In genomic region chr5:36374275-36374862, GRCh38 we compare ENCODE assay signal across 17 cellular contexts.
DNase-seq lines count a peak whose midpoint lies in the region; ATAC-seq and TF ChIP-seq lines count a peak whose summit lies in the region.
"Had no signal": no experiment of that assay in that cellular context is flagged by ENCODE, and none has a peak within 500 bp of the region (broad histone marks: within the 10 kb centered on the region; RNA-seq: fewer than 3 reads in every experiment).

No MANE protein-coding gene starts in this region.

- BruUV-seq in A673 (replicated peaks; lab: Mats Ljungman, UMichigan): no TSS peak

- H3K27ac ChIP-seq in RWPE2 (ENCODE audit: poor library complexity, severe bottlenecking) (peak overlapping the region; percentile 53), fibroblast of lung (ENCODE audit: insufficient read depth, low read length) (no peak overlapping the region), A673 (ENCODE audit: low read depth, low read length, poor library complexity, severe bottlenecking) (no peak overlapping the region)

- peaks cover 0 to 2% (median 0%) of the 10 kb centered on the region in 3 donors for H3K27me3 Mint-ChIP-seq in CD14-positive monocyte (ENCODE audit: low read depth in 3 of 3)
- H3K27me3 Mint-ChIP-seq: activated CD4-positive, alpha-beta memory T cell treated with anti-CD3 and anti-CD28 coated beads, Interleukin-2, amount 10 ng/mL, durations not matched to agents 7 days and 5 days had no signal

- H3K4me1 ChIP-seq in RWPE2 (ENCODE audit: insufficient read depth, poor library complexity, severe bottlenecking) (peaks cover 21% of the 10 kb centered on the region), fibroblast of lung (ENCODE audit: control insufficient read depth, extremely low read depth, insufficient read depth, low read length) (peaks cover 8% of the 10 kb centered on the region), A673 (ENCODE audit: insufficient read depth, low read length, poor library complexity, severe bottlenecking) (no peaks in the 10 kb centered on the region)
- H3K4me1 ChIP-seq: Caco-2 had no signal

- TF ChIP-seq CTCF in CD14-positive monocyte (IDR thresholded peaks at IDR 0.05) (no peak), RWPE2 (IDR thresholded peaks at IDR 0.05; ENCODE audit: poor library complexity, severe bottlenecking) (no peak), fibroblast of lung (conservative IDR thresholded peaks at IDR 0.05 in 1 of 2, IDR thresholded peaks at IDR 0.05 in 1 of 2; ENCODE audit: low read depth in 1 of 2, low read length in 2 of 2) (no peak), A673 (conservative IDR thresholded peaks at IDR 0.05; ENCODE audit: low read depth, low read length) (no peak)

- no peaks in the 10 kb centered on the region for H3K79me2 ChIP-seq in fibroblast of lung (ENCODE audit: control insufficient read depth, insufficient read depth, low read length)

- H4K20me1 ChIP-seq in fibroblast of lung (ENCODE audit: control insufficient read depth, extremely low read depth, insufficient read depth, low read length): no peaks in the 10 kb centered on the region

- H3K4me3 ChIP-seq in RWPE2 (ENCODE audit: severe bottlenecking) (no peak overlapping the region), fibroblast of lung (replicated peaks in 1 of 4; ENCODE audit: control extremely low read depth in 1 of 4, insufficient read depth in 1 of 4, low read depth in 3 of 4, low read length in 4 of 4) (no peak overlapping the region), skeletal muscle cell (ENCODE audit: low read depth, low read length) (no peak overlapping the region), A673 (ENCODE audit: low read depth, low read length, poor library complexity, severe bottlenecking) (no peak overlapping the region)
- H3K4me3 ChIP-seq: GM12878 had no signal

- CTCF ChIA-PET in A673 (lab: Charles Lee): no interaction called here

- H3K4me3 Mint-ChIP-seq in CD14-positive monocyte: no peak overlapping the region
- H3K4me3 Mint-ChIP-seq: activated CD4-positive, alpha-beta memory T cell treated with anti-CD3 and anti-CD28 coated beads, Interleukin-2, amount 10 ng/mL, durations not matched to agents 7 days and 5 days; activated naive CD4-positive, alpha-beta T cell treated with anti-CD3 and anti-CD28 coated beads for 36 hours; natural killer cell; stimulated activated naive CD8-positive, alpha-beta T cell treated with anti-CD3 and anti-CD28 coated beads, Interleukin-15, Interleukin-2, amounts not matched to agents 100 ng/mL and 50 ng/mL, for 24 hours had no signal

- H3K4me2 ChIP-seq in fibroblast of lung (ENCODE audit: extremely low read depth, insufficient read depth, low read length): no peak overlapping the region

- ATAC-seq in RWPE2 (ENCODE audit: low read depth) (peak; percentile 30; the same call in 1 of the 3 replicates), HG02870 (IDR thresholded peaks at IDR 0.05; ENCODE audit: unreplicated experiment) (no peak), GM19452 (IDR thresholded peaks at IDR 0.05; ENCODE audit: unreplicated experiment) (no peak)
- no peak for ATAC-seq in activated CD4-positive, CD25-positive, alpha-beta regulatory T cell treated with anti-CD3 and anti-CD28 coated beads, Interleukin-2, amount 50 U/mL, for 24 hours
- ATAC-seq: GM12878 had no signal

- intact Hi-C loops in CD14-positive monocyte (cut with micrococcal nuclease) (no loop called here), A673 (cut with micrococcal nuclease; ENCODE audit: unreplicated experiment) (no loop called here)

- H3K4me1 Mint-ChIP-seq in CD14-positive monocyte: peaks cover 34% of the 10 kb centered on the region
- H3K4me1 Mint-ChIP-seq: activated CD4-positive, alpha-beta memory T cell treated with anti-CD3 and anti-CD28 coated beads, Interleukin-2, amount 10 ng/mL, durations not matched to agents 7 days and 5 days had no signal

- H3K9me3 Mint-ChIP-seq in CD14-positive monocyte: peaks cover 0 to 5% (median 2%) of the 10 kb centered on the region in 7 donors
- H3K9me3 Mint-ChIP-seq: activated CD4-positive, alpha-beta memory T cell treated with anti-CD3 and anti-CD28 coated beads, Interleukin-2, amount 10 ng/mL, durations not matched to agents 7 days and 5 days; activated naive CD4-positive, alpha-beta T cell treated with anti-CD3 and anti-CD28 coated beads for 36 hours; natural killer cell had no signal

- POLR2A ChIA-PET in A673 (lab: Charles Lee; ENCODE audit: low non-redundant PET): no interaction called here

- no peak overlapping the region for H3K9ac ChIP-seq in fibroblast of lung (ENCODE audit: insufficient read depth, low read length)

- DNase-seq in CD14-positive monocyte (ENCODE audit: low spot score) (no peak), RWPE2 (ENCODE audit: low spot score) (no peak), fibroblast of lung (ENCODE audit: low read depth in 2 of 2) (peak; percentile 71 to 96), skeletal muscle cell (ENCODE audit: low read depth) (peak; percentile 73), A673 (ENCODE audit: low spot score) (no peak)
- DNase-seq: activated CD4-positive, alpha-beta memory T cell treated with anti-CD3 and anti-CD28 coated beads, Interleukin-2, amount 10 ng/mL, durations not matched to agents 7 days and 5 days; activated naive CD4-positive, alpha-beta T cell treated with anti-CD3 and anti-CD28 coated beads for 36 hours; Caco-2; effector memory CD4-positive, alpha-beta T cell; natural killer cell; NCI-H1048; NCI-H526 had no signal

- H3K36me3 ChIP-seq in RWPE2 (ENCODE audit: low read depth) (no peaks in the 10 kb centered on the region), fibroblast of lung (ENCODE audit: control insufficient read depth, insufficient read depth, low read length) (no peaks in the 10 kb centered on the region), A673 (ENCODE audit: insufficient read depth, low read length, poor library complexity, severe bottlenecking) (no peaks in the 10 kb centered on the region)

- no peak overlapping the region for H2AFZ ChIP-seq in fibroblast of lung (ENCODE audit: low read length)

- H3K27me3 ChIP-seq in RWPE2 (ENCODE audit: insufficient read depth, poor library complexity, severe bottlenecking) (no peaks in the 10 kb centered on the region), fibroblast of lung (ENCODE audit: control insufficient read depth, insufficient read depth, low read length) (no peaks in the 10 kb centered on the region), A673 (replicated peaks; ENCODE audit: insufficient read depth, low read depth, low read length, poor library complexity) (no peaks in the 10 kb centered on the region)

- H3K36me3 Mint-ChIP-seq in CD14-positive monocyte: peaks cover 0 to 2% of the 10 kb centered on the region in 2 donors
- H3K36me3 Mint-ChIP-seq: natural killer cell had no signal

- H3K27ac Mint-ChIP-seq in CD14-positive monocyte: peak overlapping the region; percentile 69 to 90 (median 85)
- H3K27ac Mint-ChIP-seq: activated CD4-positive, alpha-beta memory T cell treated with anti-CD3 and anti-CD28 coated beads, Interleukin-2, amount 10 ng/mL, durations not matched to agents 7 days and 5 days; activated naive CD4-positive, alpha-beta T cell treated with anti-CD3 and anti-CD28 coated beads for 36 hours; natural killer cell; stimulated activated naive CD8-positive, alpha-beta T cell treated with anti-CD3 and anti-CD28 coated beads, Interleukin-15, Interleukin-2, amounts not matched to agents 100 ng/mL and 50 ng/mL, for 24 hours had no signal

- H3K9me3 ChIP-seq in RWPE2 (ENCODE audit: severe bottlenecking) (no peaks in the 10 kb centered on the region), fibroblast of lung (ENCODE audit: control insufficient read depth, insufficient read depth, low read depth, low read length) (no peaks in the 10 kb centered on the region), A673 (ENCODE audit: low read depth, low read length, poor library complexity, severe bottlenecking) (no peaks in the 10 kb centered on the region)
- H3K9me3 ChIP-seq: Caco-2 had no signal

Comparison
In these comparisons a context has a peak if more than half of its experiments do, and no peak if none do; other contexts are left out.
1. DNase-seq: peak in fibroblast of lung (2 of 2) and skeletal muscle cell (single experiment); none in CD14-positive monocyte (single experiment), RWPE2 (single experiment) and A673 (single experiment).